In the genomic region with DNA sequence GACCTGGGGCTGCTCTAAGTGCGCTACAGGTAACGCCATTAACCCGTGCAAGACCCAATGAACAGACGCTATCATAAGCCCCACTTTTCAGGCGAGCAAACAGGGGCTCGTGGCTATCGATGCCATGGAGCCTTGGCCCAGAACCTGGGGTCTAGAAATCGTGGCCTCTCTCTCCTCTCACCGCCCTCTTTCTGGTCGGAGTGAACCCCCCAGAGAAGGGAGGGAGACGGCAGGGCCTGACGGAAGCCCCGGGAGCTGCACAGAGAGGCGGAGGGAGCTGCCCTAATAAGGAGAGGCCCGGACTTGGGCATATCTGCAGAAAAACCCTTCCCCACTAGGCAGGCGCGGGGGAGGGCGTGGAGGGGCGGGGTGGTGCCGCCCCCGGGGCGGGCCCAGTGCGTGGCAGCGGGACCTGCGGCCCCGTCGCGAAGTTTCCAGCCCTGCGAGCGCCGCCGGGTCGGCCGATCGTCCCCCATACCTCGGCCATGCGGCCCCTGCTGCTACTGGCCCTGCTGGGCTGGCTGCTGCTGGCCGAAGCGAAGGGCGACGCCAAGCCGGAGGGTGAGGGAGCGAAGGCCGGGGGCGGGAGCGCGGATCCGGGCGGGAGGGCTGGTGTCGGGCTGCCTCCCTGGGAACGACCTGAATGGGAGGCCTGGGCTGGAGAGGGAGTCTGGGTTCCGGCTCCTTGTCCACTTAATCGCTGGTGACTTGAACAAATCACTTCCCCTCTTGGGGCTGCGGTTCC, we compare ENCODE assay signal across 1 cellular context.
TF ChIP-seq lines count a peak whose summit lies in the region.

A gene (plus strand): TSS at position 423 of the 745 bp plus-strand sequence. CDS start 63 bp downstream, at position 486.

TF ChIP-seq in HepG2, 621 proteins besides CTCF, POLR2A, EP300 and RAD21 (continued from another document and continues in another):
- TF ChIP-seq, protein P1, sequence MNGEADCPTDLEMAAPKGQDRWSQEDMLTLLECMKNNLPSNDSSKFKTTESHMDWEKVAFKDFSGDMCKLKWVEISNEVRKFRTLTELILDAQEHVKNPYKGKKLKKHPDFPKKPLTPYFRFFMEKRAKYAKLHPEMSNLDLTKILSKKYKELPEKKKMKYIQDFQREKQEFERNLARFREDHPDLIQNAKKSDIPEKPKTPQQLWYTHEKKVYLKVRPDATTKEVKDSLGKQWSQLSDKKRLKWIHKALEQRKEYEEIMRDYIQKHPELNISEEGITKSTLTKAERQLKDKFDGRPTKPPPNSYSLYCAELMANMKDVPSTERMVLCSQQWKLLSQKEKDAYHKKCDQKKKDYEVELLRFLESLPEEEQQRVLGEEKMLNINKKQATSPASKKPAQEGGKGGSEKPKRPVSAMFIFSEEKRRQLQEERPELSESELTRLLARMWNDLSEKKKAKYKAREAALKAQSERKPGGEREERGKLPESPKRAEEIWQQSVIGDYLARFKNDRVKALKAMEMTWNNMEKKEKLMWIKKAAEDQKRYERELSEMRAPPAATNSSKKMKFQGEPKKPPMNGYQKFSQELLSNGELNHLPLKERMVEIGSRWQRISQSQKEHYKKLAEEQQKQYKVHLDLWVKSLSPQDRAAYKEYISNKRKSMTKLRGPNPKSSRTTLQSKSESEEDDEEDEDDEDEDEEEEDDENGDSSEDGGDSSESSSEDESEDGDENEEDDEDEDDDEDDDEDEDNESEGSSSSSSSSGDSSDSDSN (CRISPR knock-in tag; IDR thresholded peaks at IDR 0.05), result peak; percentile 96
- TF ChIP-seq, protein P2, sequence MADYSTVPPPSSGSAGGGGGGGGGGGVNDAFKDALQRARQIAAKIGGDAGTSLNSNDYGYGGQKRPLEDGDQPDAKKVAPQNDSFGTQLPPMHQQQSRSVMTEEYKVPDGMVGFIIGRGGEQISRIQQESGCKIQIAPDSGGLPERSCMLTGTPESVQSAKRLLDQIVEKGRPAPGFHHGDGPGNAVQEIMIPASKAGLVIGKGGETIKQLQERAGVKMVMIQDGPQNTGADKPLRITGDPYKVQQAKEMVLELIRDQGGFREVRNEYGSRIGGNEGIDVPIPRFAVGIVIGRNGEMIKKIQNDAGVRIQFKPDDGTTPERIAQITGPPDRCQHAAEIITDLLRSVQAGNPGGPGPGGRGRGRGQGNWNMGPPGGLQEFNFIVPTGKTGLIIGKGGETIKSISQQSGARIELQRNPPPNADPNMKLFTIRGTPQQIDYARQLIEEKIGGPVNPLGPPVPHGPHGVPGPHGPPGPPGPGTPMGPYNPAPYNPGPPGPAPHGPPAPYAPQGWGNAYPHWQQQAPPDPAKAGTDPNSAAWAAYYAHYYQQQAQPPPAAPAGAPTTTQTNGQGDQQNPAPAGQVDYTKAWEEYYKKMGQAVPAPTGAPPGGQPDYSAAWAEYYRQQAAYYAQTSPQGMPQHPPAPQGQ (CRISPR knock-in tag; IDR thresholded peaks at IDR 0.05; ENCODE audit: borderline replicate concordance), result no peak
- no peak for TF ChIP-seq NFYC (CRISPR knock-in tag; IDR thresholded peaks at IDR 0.05)
- no peak; the same call in 1 of the 2 replicates for TF ChIP-seq ZBTB8A (CRISPR knock-in tag; IDR thresholded peaks at IDR 0.05; ENCODE audit: borderline replicate concordance, low read depth)
- TF ChIP-seq PAF1 (CRISPR knock-in tag; IDR thresholded peaks at IDR 0.05), result no peak
- TF ChIP-seq, protein P3, sequence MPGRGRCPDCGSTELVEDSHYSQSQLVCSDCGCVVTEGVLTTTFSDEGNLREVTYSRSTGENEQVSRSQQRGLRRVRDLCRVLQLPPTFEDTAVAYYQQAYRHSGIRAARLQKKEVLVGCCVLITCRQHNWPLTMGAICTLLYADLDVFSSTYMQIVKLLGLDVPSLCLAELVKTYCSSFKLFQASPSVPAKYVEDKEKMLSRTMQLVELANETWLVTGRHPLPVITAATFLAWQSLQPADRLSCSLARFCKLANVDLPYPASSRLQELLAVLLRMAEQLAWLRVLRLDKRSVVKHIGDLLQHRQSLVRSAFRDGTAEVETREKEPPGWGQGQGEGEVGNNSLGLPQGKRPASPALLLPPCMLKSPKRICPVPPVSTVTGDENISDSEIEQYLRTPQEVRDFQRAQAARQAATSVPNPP (CRISPR knock-in tag; IDR thresholded peaks at IDR 0.05), result peak; percentile 93
- TF ChIP-seq HDAC6 (IDR thresholded peaks at IDR 0.05; ENCODE audit: low read depth, low read length), result no peak
- TF ChIP-seq, protein P4, sequence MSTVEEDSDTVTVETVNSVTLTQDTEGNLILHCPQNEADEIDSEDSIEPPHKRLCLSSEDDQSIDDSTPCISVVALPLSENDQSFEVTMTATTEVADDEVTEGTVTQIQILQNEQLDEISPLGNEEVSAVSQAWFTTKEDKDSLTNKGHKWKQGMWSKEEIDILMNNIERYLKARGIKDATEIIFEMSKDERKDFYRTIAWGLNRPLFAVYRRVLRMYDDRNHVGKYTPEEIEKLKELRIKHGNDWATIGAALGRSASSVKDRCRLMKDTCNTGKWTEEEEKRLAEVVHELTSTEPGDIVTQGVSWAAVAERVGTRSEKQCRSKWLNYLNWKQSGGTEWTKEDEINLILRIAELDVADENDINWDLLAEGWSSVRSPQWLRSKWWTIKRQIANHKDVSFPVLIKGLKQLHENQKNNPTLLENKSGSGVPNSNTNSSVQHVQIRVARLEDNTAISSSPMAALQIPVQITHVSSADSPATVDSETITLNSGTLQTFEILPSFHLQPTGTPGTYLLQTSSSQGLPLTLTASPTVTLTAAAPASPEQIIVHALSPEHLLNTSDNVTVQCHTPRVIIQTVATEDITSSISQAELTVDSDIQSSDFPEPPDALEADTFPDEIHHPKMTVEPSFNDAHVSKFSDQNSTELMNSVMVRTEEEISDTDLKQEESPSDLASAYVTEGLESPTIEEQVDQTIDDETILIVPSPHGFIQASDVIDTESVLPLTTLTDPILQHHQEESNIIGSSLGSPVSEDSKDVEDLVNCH (CRISPR knock-in tag; IDR thresholded peaks at IDR 0.05), result no peak
- 0 out of 2 replicates have a peak, but pooled peaks have one; percentile 38 for TF ChIP-seq ZNF350 (CRISPR knock-in tag; IDR thresholded peaks at IDR 0.05; ENCODE audit: borderline replicate concordance, low read depth)
- TF ChIP-seq, protein P5, sequence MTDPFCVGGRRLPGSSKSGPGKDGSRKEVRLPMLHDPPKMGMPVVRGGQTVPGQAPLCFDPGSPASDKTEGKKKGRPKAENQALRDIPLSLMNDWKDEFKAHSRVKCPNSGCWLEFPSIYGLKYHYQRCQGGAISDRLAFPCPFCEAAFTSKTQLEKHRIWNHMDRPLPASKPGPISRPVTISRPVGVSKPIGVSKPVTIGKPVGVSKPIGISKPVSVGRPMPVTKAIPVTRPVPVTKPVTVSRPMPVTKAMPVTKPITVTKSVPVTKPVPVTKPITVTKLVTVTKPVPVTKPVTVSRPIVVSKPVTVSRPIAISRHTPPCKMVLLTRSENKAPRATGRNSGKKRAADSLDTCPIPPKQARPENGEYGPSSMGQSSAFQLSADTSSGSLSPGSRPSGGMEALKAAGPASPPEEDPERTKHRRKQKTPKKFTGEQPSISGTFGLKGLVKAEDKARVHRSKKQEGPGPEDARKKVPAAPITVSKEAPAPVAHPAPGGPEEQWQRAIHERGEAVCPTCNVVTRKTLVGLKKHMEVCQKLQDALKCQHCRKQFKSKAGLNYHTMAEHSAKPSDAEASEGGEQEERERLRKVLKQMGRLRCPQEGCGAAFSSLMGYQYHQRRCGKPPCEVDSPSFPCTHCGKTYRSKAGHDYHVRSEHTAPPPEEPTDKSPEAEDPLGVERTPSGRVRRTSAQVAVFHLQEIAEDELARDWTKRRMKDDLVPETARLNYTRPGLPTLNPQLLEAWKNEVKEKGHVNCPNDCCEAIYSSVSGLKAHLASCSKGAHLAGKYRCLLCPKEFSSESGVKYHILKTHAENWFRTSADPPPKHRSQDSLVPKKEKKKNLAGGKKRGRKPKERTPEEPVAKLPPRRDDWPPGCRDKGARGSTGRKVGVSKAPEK (CRISPR knock-in tag; IDR thresholded peaks at IDR 0.05; ENCODE audit: borderline replicate concordance), result 0 out of 2 replicates have a peak, but pooled peaks have one; percentile 57
- TF ChIP-seq ATF7-NPFF (CRISPR knock-in tag; IDR thresholded peaks at IDR 0.05; ENCODE audit: low read depth), result peak; percentile 77; the same call in 1 of the 2 replicates
- TF ChIP-seq, protein P6, sequence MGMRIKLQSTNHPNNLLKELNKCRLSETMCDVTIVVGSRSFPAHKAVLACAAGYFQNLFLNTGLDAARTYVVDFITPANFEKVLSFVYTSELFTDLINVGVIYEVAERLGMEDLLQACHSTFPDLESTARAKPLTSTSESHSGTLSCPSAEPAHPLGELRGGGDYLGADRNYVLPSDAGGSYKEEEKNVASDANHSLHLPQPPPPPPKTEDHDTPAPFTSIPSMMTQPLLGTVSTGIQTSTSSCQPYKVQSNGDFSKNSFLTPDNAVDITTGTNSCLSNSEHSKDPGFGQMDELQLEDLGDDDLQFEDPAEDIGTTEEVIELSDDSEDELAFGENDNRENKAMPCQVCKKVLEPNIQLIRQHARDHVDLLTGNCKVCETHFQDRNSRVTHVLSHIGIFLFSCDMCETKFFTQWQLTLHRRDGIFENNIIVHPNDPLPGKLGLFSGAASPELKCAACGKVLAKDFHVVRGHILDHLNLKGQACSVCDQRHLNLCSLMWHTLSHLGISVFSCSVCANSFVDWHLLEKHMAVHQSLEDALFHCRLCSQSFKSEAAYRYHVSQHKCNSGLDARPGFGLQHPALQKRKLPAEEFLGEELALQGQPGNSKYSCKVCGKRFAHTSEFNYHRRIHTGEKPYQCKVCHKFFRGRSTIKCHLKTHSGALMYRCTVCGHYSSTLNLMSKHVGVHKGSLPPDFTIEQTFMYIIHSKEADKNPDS (CRISPR knock-in tag; IDR thresholded peaks at IDR 0.05), result no peak
- TF ChIP-seq MEIS2 (CRISPR knock-in tag; IDR thresholded peaks at IDR 0.05), result peak; percentile 83; the same call in 1 of the 2 replicates
- peak; percentile 26 for TF ChIP-seq NFYB (CRISPR knock-in tag; IDR thresholded peaks at IDR 0.05)
- TF ChIP-seq, protein P7, sequence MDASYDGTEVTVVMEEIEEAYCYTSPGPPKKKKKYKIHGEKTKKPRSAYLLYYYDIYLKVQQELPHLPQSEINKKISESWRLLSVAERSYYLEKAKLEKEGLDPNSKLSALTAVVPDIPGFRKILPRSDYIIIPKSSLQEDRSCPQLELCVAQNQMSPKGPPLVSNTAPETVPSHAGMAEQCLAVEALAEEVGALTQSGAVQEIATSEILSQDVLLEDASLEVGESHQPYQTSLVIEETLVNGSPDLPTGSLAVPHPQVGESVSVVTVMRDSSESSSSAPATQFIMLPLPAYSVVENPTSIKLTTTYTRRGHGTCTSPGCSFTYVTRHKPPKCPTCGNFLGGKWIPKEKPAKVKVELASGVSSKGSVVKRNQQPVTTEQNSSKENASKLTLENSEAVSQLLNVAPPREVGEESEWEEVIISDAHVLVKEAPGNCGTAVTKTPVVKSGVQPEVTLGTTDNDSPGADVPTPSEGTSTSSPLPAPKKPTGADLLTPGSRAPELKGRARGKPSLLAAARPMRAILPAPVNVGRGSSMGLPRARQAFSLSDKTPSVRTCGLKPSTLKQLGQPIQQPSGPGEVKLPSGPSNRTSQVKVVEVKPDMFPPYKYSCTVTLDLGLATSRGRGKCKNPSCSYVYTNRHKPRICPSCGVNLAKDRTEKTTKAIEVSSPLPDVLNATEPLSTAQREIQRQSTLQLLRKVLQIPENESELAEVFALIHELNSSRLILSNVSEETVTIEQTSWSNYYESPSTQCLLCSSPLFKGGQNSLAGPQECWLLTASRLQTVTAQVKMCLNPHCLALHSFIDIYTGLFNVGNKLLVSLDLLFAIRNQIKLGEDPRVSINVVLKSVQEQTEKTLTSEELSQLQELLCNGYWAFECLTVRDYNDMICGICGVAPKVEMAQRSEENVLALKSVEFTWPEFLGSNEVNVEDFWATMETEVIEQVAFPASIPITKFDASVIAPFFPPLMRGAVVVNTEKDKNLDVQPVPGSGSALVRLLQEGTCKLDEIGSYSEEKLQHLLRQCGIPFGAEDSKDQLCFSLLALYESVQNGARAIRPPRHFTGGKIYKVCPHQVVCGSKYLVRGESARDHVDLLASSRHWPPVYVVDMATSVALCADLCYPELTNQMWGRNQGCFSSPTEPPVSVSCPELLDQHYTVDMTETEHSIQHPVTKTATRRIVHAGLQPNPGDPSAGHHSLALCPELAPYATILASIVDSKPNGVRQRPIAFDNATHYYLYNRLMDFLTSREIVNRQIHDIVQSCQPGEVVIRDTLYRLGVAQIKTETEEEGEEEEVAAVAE (CRISPR knock-in tag; IDR thresholded peaks at IDR 0.05; ENCODE audit: borderline replicate concordance), result no peak
- 0 out of 2 replicates have a peak, but pooled peaks have one; percentile 77 for TF ChIP-seq REXO4 (CRISPR knock-in tag; IDR thresholded peaks at IDR 0.05; ENCODE audit: borderline replicate concordance)
- TF ChIP-seq CBX5 (CRISPR knock-in tag; IDR thresholded peaks at IDR 0.05; ENCODE audit: borderline replicate concordance), result 0 out of 2 replicates have a peak, but pooled peaks have one; percentile 12
- TF ChIP-seq, protein P8, sequence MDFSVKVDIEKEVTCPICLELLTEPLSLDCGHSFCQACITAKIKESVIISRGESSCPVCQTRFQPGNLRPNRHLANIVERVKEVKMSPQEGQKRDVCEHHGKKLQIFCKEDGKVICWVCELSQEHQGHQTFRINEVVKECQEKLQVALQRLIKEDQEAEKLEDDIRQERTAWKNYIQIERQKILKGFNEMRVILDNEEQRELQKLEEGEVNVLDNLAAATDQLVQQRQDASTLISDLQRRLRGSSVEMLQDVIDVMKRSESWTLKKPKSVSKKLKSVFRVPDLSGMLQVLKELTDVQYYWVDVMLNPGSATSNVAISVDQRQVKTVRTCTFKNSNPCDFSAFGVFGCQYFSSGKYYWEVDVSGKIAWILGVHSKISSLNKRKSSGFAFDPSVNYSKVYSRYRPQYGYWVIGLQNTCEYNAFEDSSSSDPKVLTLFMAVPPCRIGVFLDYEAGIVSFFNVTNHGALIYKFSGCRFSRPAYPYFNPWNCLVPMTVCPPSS (IDR thresholded peaks at IDR 0.05), result no peak
- TF ChIP-seq, protein P9, sequence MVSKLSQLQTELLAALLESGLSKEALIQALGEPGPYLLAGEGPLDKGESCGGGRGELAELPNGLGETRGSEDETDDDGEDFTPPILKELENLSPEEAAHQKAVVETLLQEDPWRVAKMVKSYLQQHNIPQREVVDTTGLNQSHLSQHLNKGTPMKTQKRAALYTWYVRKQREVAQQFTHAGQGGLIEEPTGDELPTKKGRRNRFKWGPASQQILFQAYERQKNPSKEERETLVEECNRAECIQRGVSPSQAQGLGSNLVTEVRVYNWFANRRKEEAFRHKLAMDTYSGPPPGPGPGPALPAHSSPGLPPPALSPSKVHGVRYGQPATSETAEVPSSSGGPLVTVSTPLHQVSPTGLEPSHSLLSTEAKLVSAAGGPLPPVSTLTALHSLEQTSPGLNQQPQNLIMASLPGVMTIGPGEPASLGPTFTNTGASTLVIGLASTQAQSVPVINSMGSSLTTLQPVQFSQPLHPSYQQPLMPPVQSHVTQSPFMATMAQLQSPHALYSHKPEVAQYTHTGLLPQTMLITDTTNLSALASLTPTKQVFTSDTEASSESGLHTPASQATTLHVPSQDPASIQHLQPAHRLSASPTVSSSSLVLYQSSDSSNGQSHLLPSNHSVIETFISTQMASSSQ (IDR thresholded peaks at IDR 0.05; ENCODE audit: low read depth), result no peak
- TF ChIP-seq, protein P9 (CRISPR knock-in tag; IDR thresholded peaks at IDR 0.05; ENCODE audit: borderline replicate concordance), result 0 out of 2 replicates have a peak, but pooled peaks have one; percentile 11
- TF ChIP-seq GTF3A (CRISPR knock-in tag; conservative IDR thresholded peaks at IDR 0.05), result no peak
- TF ChIP-seq HNRNPL (IDR thresholded peaks at IDR 0.05; ENCODE audit: low read depth, low read length), result no peak
